ENCODE assay signal across 8 cellular contexts in the genomic region with DNA sequence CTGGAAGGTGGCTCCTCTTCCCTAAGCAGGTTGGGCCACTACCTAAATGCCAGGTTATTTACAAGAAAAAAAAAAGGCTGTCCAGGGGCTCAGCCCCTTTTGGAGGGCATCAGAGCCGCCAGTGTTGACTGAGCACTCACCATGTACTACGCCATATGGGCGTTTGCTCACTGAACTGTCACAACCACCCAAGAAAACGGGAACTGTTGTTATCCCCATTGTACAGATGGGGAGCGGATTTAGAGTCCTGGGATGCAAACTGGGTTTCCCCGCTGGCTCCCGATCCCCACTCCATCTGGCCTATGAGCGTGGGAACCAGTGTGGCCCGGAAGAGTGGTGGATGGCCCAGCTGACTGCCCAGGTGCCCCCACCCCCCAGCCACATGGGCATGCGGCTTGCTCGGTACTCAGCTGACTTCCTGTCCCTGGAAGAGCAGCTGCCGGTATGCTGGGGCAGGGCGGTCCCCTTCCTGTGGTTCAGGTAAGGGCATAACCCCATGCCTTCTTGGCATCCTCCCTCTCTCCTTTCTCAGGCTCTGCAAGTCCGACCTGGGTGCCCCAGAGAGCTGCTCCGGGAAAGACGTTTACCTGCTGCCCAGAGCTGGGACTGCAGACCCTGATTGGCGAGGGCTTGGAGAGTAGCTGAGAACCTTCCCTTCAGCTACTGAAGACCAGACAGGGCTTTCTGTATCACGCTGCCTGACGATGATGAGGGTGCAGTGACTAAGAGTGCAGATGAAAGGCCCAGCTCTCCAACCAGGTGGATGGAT. TPM values are rescaled to one million over a fixed set of nuclear protein-coding genes. Genes with fewer than 3 reads are reported as not detected.
DNase-seq lines count a peak whose midpoint lies in the region; ATAC-seq and TF ChIP-seq lines count a peak whose summit lies in the region.

No MANE protein-coding gene starts in this region.

- TF ChIP-seq CTCF in thoracic aorta (IDR thresholded peaks at IDR 0.05) (no peak), glutamatergic neuron (IDR thresholded peaks at IDR 0.05; ENCODE audit: partially characterized antibody, unreplicated experiment) (no peak)

- H3K36me3 ChIP-seq in mesendoderm (ENCODE audit: control insufficient read depth, insufficient read depth, low read length) (no peaks in the 10 kb centered on the region), thoracic aorta (no peaks in the 10 kb centered on the region)

- H2BK15ac ChIP-seq in mesendoderm (replicated peaks; ENCODE audit: low read depth), result no peak overlapping the region

- DNase-seq in RPMI8226 (peak; percentile 92), mesendoderm (no peak), thoracic aorta (ENCODE audit: low spot score) (no peak), NCI-H1930 (lab: John Stamatoyannopoulos, UW) (no peak), glutamatergic neuron (no peak)

- H3K4me3 ChIP-seq in mesendoderm (ENCODE audit: low read length) (no peak overlapping the region), thoracic aorta (peak overlapping the region; percentile 77)

- no peak overlapping the region for H3K18ac ChIP-seq in mesendoderm (ENCODE audit: low read length)

- H3K9me3 ChIP-seq in thoracic aorta, result no peaks in the 10 kb centered on the region

- H2BK120ac ChIP-seq in mesendoderm (ENCODE audit: low read depth, low read length), result peak overlapping the region; percentile 7

- peaks cover 6% of the 10 kb centered on the region for H3K4me1 ChIP-seq in mesendoderm (ENCODE audit: control insufficient read depth, low read depth, low read length)
- H3K4me1 ChIP-seq in thoracic aorta (ENCODE audit: control insufficient read depth in 1 of 2, low read depth in 2 of 2), result peaks cover 19 to 29% of the 10 kb centered on the region in 2 donors

- ATAC-seq in GM21619 (IDR thresholded peaks at IDR 0.05; ENCODE audit: unreplicated experiment) (peak; percentile 40), thoracic aorta (ENCODE audit: insufficient number of reproducible peaks, low FRiP score, low read depth) (no peak), GM19324 (IDR thresholded peaks at IDR 0.05; ENCODE audit: low FRiP score, unreplicated experiment) (no peak)

- H3K36me3 Mint-ChIP-seq in activated naive CD4-positive, alpha-beta T cell treated with anti-CD3 and anti-CD28 coated beads, Interleukin-2, amount 50 U/mL, for 24 hours, result no peaks in the 10 kb centered on the region
- no peaks in the 10 kb centered on the region for H3K36me3 Mint-ChIP-seq in glutamatergic neuron (ENCODE audit: unreplicated experiment)

- H4K8ac ChIP-seq in mesendoderm (ENCODE audit: low read depth, low read length), result no peak overlapping the region

- peak overlapping the region; percentile 69 for H3K23ac ChIP-seq in mesendoderm (ENCODE audit: low read length)

- no CpG with 5 or more reads among the region's 19 CpGs for WGBS in mesendoderm (ENCODE audit: extremely low coverage, insufficient coverage, low lambda C conversion rate)

- H3K56ac ChIP-seq in mesendoderm (ENCODE audit: low read length), result peak overlapping the region; percentile 62

- H2BK5ac ChIP-seq in mesendoderm (ENCODE audit: low read length), result peak overlapping the region; percentile 23

- H3K27ac Mint-ChIP-seq in activated naive CD4-positive, alpha-beta T cell treated with anti-CD3 and anti-CD28 coated beads, Interleukin-2, amount 50 U/mL, for 24 hours, result peak overlapping the region; percentile 93
- H3K27ac Mint-ChIP-seq in glutamatergic neuron (ENCODE audit: unreplicated experiment), result no peak overlapping the region

- H2AK5ac ChIP-seq in mesendoderm (ENCODE audit: low read length), result no peak overlapping the region

- no peak overlapping the region for H4K5ac ChIP-seq in mesendoderm (ENCODE audit: low read length)

- H3K79me1 ChIP-seq in mesendoderm (ENCODE audit: low read length), result no peaks in the 10 kb centered on the region

- no peak overlapping the region for H3K4me2 ChIP-seq in mesendoderm (ENCODE audit: low read length)

- peak overlapping the region; percentile 77 for H3K4me3 Mint-ChIP-seq in activated naive CD4-positive, alpha-beta T cell treated with anti-CD3 and anti-CD28 coated beads, Interleukin-2, amount 50 U/mL, for 24 hours
- no peak overlapping the region for H3K4me3 Mint-ChIP-seq in glutamatergic neuron (ENCODE audit: unreplicated experiment)

- H3K9ac ChIP-seq in mesendoderm (ENCODE audit: low read length), result peak overlapping the region; percentile 32

- H3K79me2 ChIP-seq in mesendoderm (ENCODE audit: control insufficient read depth, insufficient read depth, low read length), result no peaks in the 10 kb centered on the region

- no peak overlapping the region for H3K4ac ChIP-seq in mesendoderm (ENCODE audit: low read depth, low read length)

- peaks cover 80% of the 10 kb centered on the region for H3K4me1 Mint-ChIP-seq in activated naive CD4-positive, alpha-beta T cell treated with anti-CD3 and anti-CD28 coated beads, Interleukin-2, amount 50 U/mL, for 24 hours
- peaks cover 3% of the 10 kb centered on the region for H3K4me1 Mint-ChIP-seq in glutamatergic neuron (ENCODE audit: low read depth, unreplicated experiment)

- H3K27me3 ChIP-seq in mesendoderm (ENCODE audit: insufficient read depth, low read length, poor library complexity), result no peaks in the 10 kb centered on the region
- no peaks in the 10 kb centered on the region for H3K27me3 ChIP-seq in thoracic aorta (replicated peaks; ENCODE audit: insufficient read depth)

- no peaks in the 10 kb centered on the region for H3K27me3 Mint-ChIP-seq in activated naive CD4-positive, alpha-beta T cell treated with anti-CD3 and anti-CD28 coated beads, Interleukin-2, amount 50 U/mL, for 24 hours
- peaks cover 2% of the 10 kb centered on the region for H3K27me3 Mint-ChIP-seq in glutamatergic neuron (ENCODE audit: unreplicated experiment)

- no peaks in the 10 kb centered on the region for H3K9me3 Mint-ChIP-seq in activated naive CD4-positive, alpha-beta T cell treated with anti-CD3 and anti-CD28 coated beads, Interleukin-2, amount 50 U/mL, for 24 hours
- peaks cover 2% of the 10 kb centered on the region for H3K9me3 Mint-ChIP-seq in glutamatergic neuron (ENCODE audit: unreplicated experiment)

- H3K27ac ChIP-seq in mesendoderm (ENCODE audit: low read depth, low read length) (no peak overlapping the region), thoracic aorta (peak overlapping the region; percentile 97 to 99)

RNA-seq across cellular contexts. Expression of a gene that starts 16.3 kb away (rescaled TPM):
- 11.2 TPM for polyA plus RNA-seq in mesendoderm (2013, experiment 1 of 2)
- 11.0 TPM for polyA plus RNA-seq in mesendoderm (2013, experiment 2 of 2)
- 100 to 1,000 TPM; 313 to 361 TPM for total RNA-seq in thoracic aorta
- 3.1 TPM for total RNA-seq in glutamatergic neuron (ENCODE audit: unreplicated experiment)

RNA-seq across cellular contexts. Expression of a gene that starts 34.8 kb away (rescaled TPM):
- polyA plus RNA-seq in mesendoderm (2013, experiment 1 of 2), result 24.0 TPM
- 23.5 TPM for polyA plus RNA-seq in mesendoderm (2013, experiment 2 of 2)
- 10 to 100 TPM; 52.0 to 98.4 TPM for total RNA-seq in thoracic aorta
- total RNA-seq in glutamatergic neuron (ENCODE audit: unreplicated experiment), result 50.2 TPM

Comparison
In these comparisons a context has a peak if more than half of its experiments do, and no peak if none do; other contexts are left out.
1. RNA of a gene that starts 16.3 kb away (total RNA-seq): 313 to 361 TPM in thoracic aorta; 3.1 TPM in glutamatergic neuron (single experiment); every median in the first group is over 10 times any median in the second.